8 cellular contexts compared by ENCODE assay signal in the genomic region with DNA sequence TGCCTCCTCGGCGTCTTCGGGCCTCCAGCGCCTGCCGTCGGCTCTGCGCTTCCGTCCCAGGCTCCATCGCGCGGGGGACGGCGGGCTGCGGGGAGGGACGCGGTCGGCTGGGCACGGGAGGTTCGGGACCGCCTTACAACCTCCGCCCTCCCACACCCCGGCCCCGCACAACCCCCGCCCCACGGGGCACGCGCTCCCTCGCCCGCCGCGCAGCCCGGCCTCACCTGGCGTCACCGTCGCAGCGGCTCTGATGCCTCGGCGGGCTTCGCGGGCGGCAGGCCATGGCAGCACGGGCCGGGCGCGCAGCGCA. TPM values are rescaled to one million over a fixed set of nuclear protein-coding genes. Genes with fewer than 3 reads are reported as not detected.
DNase-seq lines count a peak whose midpoint lies in the region; ATAC-seq and TF ChIP-seq lines count a peak whose summit lies in the region.

No MANE protein-coding gene starts in this region.

- no peak for DNase-seq in T-helper 17 cell
- DNase-seq in foreskin keratinocyte = no peak
- DNase-seq in sigmoid colon = no peak
- no peak for DNase-seq in RKO (ENCODE audit: low spot score)

- H3K27me3 Mint-ChIP-seq in T-helper 17 cell = no peaks in the 10 kb centered on the region

- peaks cover 7% of the 10 kb centered on the region; the same call in 1 of the 2 replicates for H3K36me3 ChIP-seq in ACC112 (ENCODE audit: insufficient read depth, low read length)
- peaks cover 0 to 3% (median under 1%) of the 10 kb centered on the region in 4 donors for H3K36me3 ChIP-seq in sigmoid colon

- H2AFZ ChIP-seq in ACC112 (ENCODE audit: low read length, unreplicated experiment) = peak overlapping the region; percentile 51

- TF ChIP-seq CTCF in foreskin keratinocyte (conservative IDR thresholded peaks at IDR 0.05) (no peak), sigmoid colon (IDR thresholded peaks at IDR 0.05) (no peak)

- peak overlapping the region; percentile 97 for H3K27ac ChIP-seq in ACC112 (ENCODE audit: low read depth, low read length)
- peak overlapping the region; percentile 100 for H3K27ac ChIP-seq in foreskin keratinocyte
- H3K27ac ChIP-seq in sigmoid colon = peak overlapping the region; percentile 97 to 100 (median 99)

- peaks cover 5% of the 10 kb centered on the region for H3K36me3 Mint-ChIP-seq in T-helper 17 cell (ENCODE audit: low read depth)

- no peak for TF ChIP-seq POLR2A in sigmoid colon (IDR thresholded peaks at IDR 0.05)

- H3K27me3 ChIP-seq in ACC112 (ENCODE audit: insufficient read depth, low read length) (no peaks in the 10 kb centered on the region), foreskin keratinocyte (no peaks in the 10 kb centered on the region), sigmoid colon (no peaks in the 10 kb centered on the region)

- peaks cover 33% of the 10 kb centered on the region for H3K4me1 ChIP-seq in ACC112 (ENCODE audit: control insufficient read depth, insufficient read depth, low read length, unreplicated experiment)
- H3K4me1 ChIP-seq in foreskin keratinocyte = peaks cover 12% of the 10 kb centered on the region
- peaks cover 0 to 52% (median 37%) of the 10 kb centered on the region in 4 donors for H3K4me1 ChIP-seq in sigmoid colon

- peak; percentile 6 for ATAC-seq in GM21576 (IDR thresholded peaks at IDR 0.05; ENCODE audit: unreplicated experiment)
- peak; percentile 29 for ATAC-seq in T-helper 17 cell
- ATAC-seq in foreskin keratinocyte = no peak
- no peak for ATAC-seq in GM21786 (IDR thresholded peaks at IDR 0.05; ENCODE audit: unreplicated experiment)
- no peak for ATAC-seq in HG03097 (IDR thresholded peaks at IDR 0.05; ENCODE audit: low FRiP score, unreplicated experiment)

- H3K4me3 Mint-ChIP-seq in T-helper 17 cell = peak overlapping the region; percentile 94

- no peak for TF ChIP-seq EP300 in sigmoid colon (IDR thresholded peaks at IDR 0.05)

- 0 to 1% methylated on average over 46 of the region's 46 CpGs for WGBS in sigmoid colon, 2 donors

- H3K79me2 ChIP-seq in ACC112 (ENCODE audit: control insufficient read depth, insufficient read depth, low read length, unreplicated experiment) = peaks cover 72% of the 10 kb centered on the region

- H3K9me3 ChIP-seq in T-helper 17 cell (ENCODE audit: control insufficient read depth, low read length, poor library complexity, severe bottlenecking) (no peaks in the 10 kb centered on the region), sigmoid colon (no peaks in the 10 kb centered on the region)

- H3K4me1 Mint-ChIP-seq in T-helper 17 cell = peaks cover 30% of the 10 kb centered on the region

- peak overlapping the region; percentile 96 for H3K27ac Mint-ChIP-seq in T-helper 17 cell

- intact Hi-C loops in sigmoid colon (cut with DNase I) = loop anchor here (1.0 to 5.0 kb wide), 4 partner anchors 9 to 365 kb away; a partner anchor contains a TSS

- H3K4me3 ChIP-seq in ACC112 (ENCODE audit: low read depth, low read length) (peak overlapping the region; percentile 100), sigmoid colon (peak overlapping the region; percentile 76 to 98 (median 83))

RNA-seq across cellular contexts. Expression of a gene that starts 0.3 kb away (rescaled TPM):
- total RNA-seq in T-helper 17 cell = 10 to 100 TPM; 24.9 to 36.0 TPM
- 77.9 and 80.3 TPM in 2 replicates for total RNA-seq in foreskin keratinocyte
- 59.9 and 67.7 TPM in 2 replicates for polyA plus RNA-seq in foreskin keratinocyte
- total RNA-seq in sigmoid colon = 10 to 100 TPM; 32.3 to 48.9 (median 40.2) TPM
- polyA plus RNA-seq in sigmoid colon = 10 to 100 TPM; 34.0 to 36.0 (median 35.8) TPM

RNA-seq across cellular contexts. Expression of a gene that starts 9.3 kb away (rescaled TPM):
- 10 to 100 TPM; 18.4 to 18.5 TPM for total RNA-seq in T-helper 17 cell
- 24.3 and 26.4 TPM in 2 replicates for total RNA-seq in foreskin keratinocyte
- 23.7 and 24.3 TPM in 2 replicates for polyA plus RNA-seq in foreskin keratinocyte
- total RNA-seq in sigmoid colon = 10 to 100 TPM; 40.6 to 51.4 (median 49.2) TPM
- 10 to 100 TPM; 16.9 to 42.4 (median 18.6) TPM for polyA plus RNA-seq in sigmoid colon

RNA-seq across cellular contexts. Expression of a gene that starts 9.5 kb away (rescaled TPM):
- total RNA-seq in T-helper 17 cell = 10 to 100 TPM; 73.4 to 91.8 TPM
- 69.4 and 94.8 TPM in 2 replicates for total RNA-seq in foreskin keratinocyte
- 86.2 and 112 TPM in 2 replicates for polyA plus RNA-seq in foreskin keratinocyte
- total RNA-seq in sigmoid colon = 10 to 100 TPM in 1 of 4 donors, 1 to 10 TPM in 3; 4.3 to 13.0 (median 6.9) TPM
- polyA plus RNA-seq in sigmoid colon = 10 to 100 TPM in 2 of 3 donors, 1 to 10 TPM in 1; 4.8 to 55.9 (median 11.8) TPM

RNA-seq across cellular contexts. Expression of a gene that starts 27.7 kb away (rescaled TPM):
- total RNA-seq in T-helper 17 cell (1 to 10 TPM; 2.4 to 3.1 TPM), foreskin keratinocyte (0.74 and 1.3 TPM in 2 replicates), sigmoid colon (1 to 10 TPM in 3 of 4 donors, under 1 TPM in 1; 0.82 to 4.1 (median 1.7) TPM)
- polyA plus RNA-seq in foreskin keratinocyte (0.61 and 1.5 TPM in 2 replicates), sigmoid colon (1 to 10 TPM in 2 of 3 donors, under 1 TPM in 1; 0.23 to 1.8 (median 1.4) TPM)

Comparison
In these comparisons a context has a peak if more than half of its experiments do, and no peak if none do; other contexts are left out.
1. ATAC-seq: peak in GM21576 (single experiment) and T-helper 17 cell (single experiment); none in foreskin keratinocyte (single experiment), GM21786 (single experiment) and HG03097 (single experiment).
2. Peak in every context shown above with its lines, with median percentiles within 50 percentile points of each other: H3K27ac ChIP-seq.